13 cellular contexts compared by ENCODE assay signal in genomic region chr3:134918448-134918847, GRCh38.
A peak's percentile ranks its signal among the peaks of the same experiment; 100 is the strongest.
DNase-seq lines count a peak whose midpoint lies in the region; ATAC-seq and TF ChIP-seq lines count a peak whose summit lies in the region.
"Had no signal": no experiment of that assay in that cellular context is flagged by ENCODE, and none has a peak within 500 bp of the region (broad histone marks: within the 10 kb centered on the region; RNA-seq: fewer than 3 reads in every experiment).

No MANE protein-coding gene starts in this region.

- in situ Hi-C loops in KBM-7 (cut with MboI; ENCODE audit: low pct_unique_long_range_greater_than_20kb, low sequenced_read_pairs): no loop called here

- no peak overlapping the region for H3K4me3 Mint-ChIP-seq in activated naive CD4-positive, alpha-beta T cell treated with anti-CD3 and anti-CD28 coated beads, Interleukin-2, amount 10 ng/mL, durations not matched to agents 7 days and 5 days
- H3K4me3 Mint-ChIP-seq: effector memory CD8-positive, alpha-beta T cell; stimulated activated naive CD8-positive, alpha-beta T cell treated with anti-CD3 and anti-CD28 coated beads, Interleukin-15, Interleukin-2, amounts not matched to agents 100 ng/mL and 50 ng/mL, for 24 hours had no signal

- H3K9me3 Mint-ChIP-seq in activated naive CD4-positive, alpha-beta T cell treated with anti-CD3 and anti-CD28 coated beads, Interleukin-2, amount 10 ng/mL, durations not matched to agents 7 days and 5 days: no peaks in the 10 kb centered on the region
- H3K9me3 Mint-ChIP-seq: stimulated activated naive CD8-positive, alpha-beta T cell treated with anti-CD3 and anti-CD28 coated beads, Interleukin-15, Interleukin-2, amounts not matched to agents 100 ng/mL and 50 ng/mL, for 24 hours had no signal

- CTCF ChIA-PET in activated naive CD4-positive, alpha-beta T cell treated with anti-CD3 and anti-CD28 coated beads, Interleukin-2, amount 10 ng/mL, durations not matched to agents 7 days and 5 days (lab: Charles Lee): interaction anchor here (0.9 kb wide), 1 partner anchor 123 kb away, joined by 3 read pairs; the partner anchor contains the start of gene EPHB1

- 0 out of 2 replicates have a peak overlapping the region, but pooled peaks have one; percentile 21 for H3K9ac ChIP-seq in DND-41 (ENCODE audit: low read depth, low read length)

- peak overlapping the region; percentile 73 for H3K27ac ChIP-seq in DND-41 (ENCODE audit: low read length)
- H3K27ac ChIP-seq: SK-N-MC had no signal

- H4K20me1 ChIP-seq in DND-41 (ENCODE audit: insufficient read depth, low read length): no peaks in the 10 kb centered on the region

- H3K4me2 ChIP-seq in DND-41 (ENCODE audit: insufficient read depth, low read length): peak overlapping the region; percentile 36; the same call in 1 of the 2 replicates

- H3K27me3 Mint-ChIP-seq in activated naive CD4-positive, alpha-beta T cell treated with anti-CD3 and anti-CD28 coated beads, Interleukin-2, amount 10 ng/mL, durations not matched to agents 7 days and 5 days: peaks cover 11% of the 10 kb centered on the region
- H3K27me3 Mint-ChIP-seq: stimulated activated naive CD8-positive, alpha-beta T cell treated with anti-CD3 and anti-CD28 coated beads, Interleukin-15, Interleukin-2, amounts not matched to agents 100 ng/mL and 50 ng/mL, for 24 hours had no signal

- no peaks in the 10 kb centered on the region for H3K9me3 ChIP-seq in DND-41 (ENCODE audit: insufficient read depth, low read length, severe bottlenecking)

- H3K4me1 ChIP-seq in DND-41 (ENCODE audit: insufficient read depth, low read length): peaks cover 38% of the 10 kb centered on the region

- no peaks in the 10 kb centered on the region for H3K36me3 Mint-ChIP-seq in activated naive CD4-positive, alpha-beta T cell treated with anti-CD3 and anti-CD28 coated beads, Interleukin-2, amount 10 ng/mL, durations not matched to agents 7 days and 5 days

- peak; percentile 89 for ATAC-seq in DND-41 (ENCODE audit: insufficient read depth, low read depth)
- ATAC-seq in HG02623 (IDR thresholded peaks at IDR 0.05; ENCODE audit: unreplicated experiment): peak; percentile 95
- peak; percentile 81 for ATAC-seq in HG03439 (IDR thresholded peaks at IDR 0.05; ENCODE audit: unreplicated experiment)
- ATAC-seq: effector memory CD8-positive, alpha-beta T cell had no signal

- no peak overlapping the region for H3K4me3 ChIP-seq in DND-41 (ENCODE audit: low read depth in 1 of 2, low read length in 2 of 2)
- H3K4me3 ChIP-seq: SK-N-MC had no signal

- TF ChIP-seq CTCF in DND-41 (IDR thresholded peaks at IDR 0.05; ENCODE audit: borderline replicate concordance, extremely low read depth, low read length, poor library complexity, severe bottlenecking): no peak

- no peak overlapping the region for H3K27ac Mint-ChIP-seq in activated naive CD4-positive, alpha-beta T cell treated with anti-CD3 and anti-CD28 coated beads, Interleukin-2, amount 10 ng/mL, durations not matched to agents 7 days and 5 days
- H3K27ac Mint-ChIP-seq: effector memory CD8-positive, alpha-beta T cell; stimulated activated naive CD8-positive, alpha-beta T cell treated with anti-CD3 and anti-CD28 coated beads, Interleukin-15, Interleukin-2, amounts not matched to agents 100 ng/mL and 50 ng/mL, for 24 hours had no signal

- no peaks in the 10 kb centered on the region for H3K79me2 ChIP-seq in DND-41 (ENCODE audit: insufficient read depth, low read length)

- peak; percentile 50 for DNase-seq in DND-41
- peak; percentile 37 for DNase-seq in GM19238 (ENCODE audit: insufficient read length, low spot score)
- no peak for DNase-seq in activated naive CD4-positive, alpha-beta T cell treated with anti-CD3 and anti-CD28 coated beads, Interleukin-2, amount 10 ng/mL, durations not matched to agents 7 days and 5 days
- no peak for DNase-seq in KBM-7
- no peak for DNase-seq in OCI-M1 (lab: John Stamatoyannopoulos, UW)
- DNase-seq in ureter (ENCODE audit: low spot score): no peak
- DNase-seq: activated CD4-positive, alpha-beta T cell treated with anti-CD3 and anti-CD28 coated beads, Interleukin-2, amount 50 U/mL, for 4 hours; effector memory CD8-positive, alpha-beta T cell; NCI-H2171 treated with DMSO at 0.1 percent for 48 hours had no signal

- H2AFZ ChIP-seq in DND-41 (ENCODE audit: low read depth, low read length): peak overlapping the region; percentile 62

- no peaks in the 10 kb centered on the region for H3K27me3 ChIP-seq in DND-41 (ENCODE audit: insufficient read depth, low read length, poor library complexity)

- H3K36me3 ChIP-seq in DND-41 (ENCODE audit: insufficient read depth, low read length): no peaks in the 10 kb centered on the region

- H3K4me1 Mint-ChIP-seq in activated naive CD4-positive, alpha-beta T cell treated with anti-CD3 and anti-CD28 coated beads, Interleukin-2, amount 10 ng/mL, durations not matched to agents 7 days and 5 days: no peaks in the 10 kb centered on the region

Comparison
In these comparisons a context has a peak if more than half of its experiments do, and no peak if none do; other contexts are left out.
1. DNase-seq: peak in DND-41 (single experiment) and GM19238 (single experiment); none in activated naive CD4-positive, alpha-beta T cell treated with anti-CD3 and anti-CD28 coated beads, Interleukin-2, amount 10 ng/mL, durations not matched to agents 7 days and 5 days (single experiment), KBM-7 (single experiment), OCI-M1 (single experiment) and ureter (single experiment).
2. Peak in every context shown above with its lines, with median percentiles within 50 percentile points of each other: ATAC-seq.